In genomic region chr4:166512267-166512666, GRCh38 we compare ENCODE assay signal across 4 cellular contexts.
"Had no signal": no experiment of that assay in that cellular context is flagged by ENCODE, and none has a peak within 500 bp of the region (broad histone marks: within the 10 kb centered on the region; RNA-seq: fewer than 3 reads in every experiment).

No MANE protein-coding gene starts in this region.

- DNase-seq: GM23248, H9, HCEC 1CT, IMR-90 had no signal

- H3K9ac ChIP-seq: GM23248 had no signal

- H3K4me3 ChIP-seq: GM23248 had no signal

- H3K27ac ChIP-seq: GM23248 had no signal

- H3K27ac Mint-ChIP-seq: H9 had no signal

- H3K9me3 Mint-ChIP-seq: H9 had no signal

- H3K4me1 Mint-ChIP-seq: H9 had no signal

- H3K4me3 Mint-ChIP-seq: H9 had no signal

- H2AFZ ChIP-seq: GM23248 had no signal
